Comparison of ENCODE assay signal across 15 cellular contexts in genomic region chr10:75593690-75594556, GRCh38.
DNase-seq lines count a peak whose midpoint lies in the region; ATAC-seq and TF ChIP-seq lines count a peak whose summit lies in the region.
"Had no signal": no experiment of that assay in that cellular context is flagged by ENCODE, and none has a peak within 500 bp of the region (broad histone marks: within the 10 kb centered on the region; RNA-seq: fewer than 3 reads in every experiment).

No MANE protein-coding gene starts in this region.

- no peak overlapping the region for H3K23ac ChIP-seq in neuronal stem cell (ENCODE audit: low read depth, low read length, poor library complexity)

- no peaks in the 10 kb centered on the region for H3K79me1 ChIP-seq in neuronal stem cell (ENCODE audit: low read depth, low read length)

- peaks cover 7 to 10% of the 10 kb centered on the region in 2 donors for H3K4me1 ChIP-seq in neuronal stem cell (ENCODE audit: control insufficient read depth in 2 of 2, insufficient read depth in 1 of 2, low read depth in 1 of 2, low read length in 2 of 2)
- H3K4me1 ChIP-seq: spleen had no signal

- H3K27me3 ChIP-seq in neuronal stem cell (ENCODE audit: control insufficient read depth in 3 of 3, insufficient read depth in 3 of 3, low read depth in 1 of 3, low read length in 3 of 3) = peaks cover 0 to 41% (median 5%) of the 10 kb centered on the region in 3 experiments
- H3K27me3 ChIP-seq: spleen had no signal

- H3K18ac ChIP-seq in neuronal stem cell (ENCODE audit: low read length) = peak overlapping the region; percentile 21

- ATAC-seq in GM19455 (IDR thresholded peaks at IDR 0.05; ENCODE audit: unreplicated experiment) = no peak
- ATAC-seq in HG03571 (IDR thresholded peaks at IDR 0.05; ENCODE audit: unreplicated experiment) = no peak
- ATAC-seq: activated CD4-positive, CD25-positive, alpha-beta regulatory T cell treated with anti-CD3 and anti-CD28 coated beads, Interleukin-2, amount 50 U/mL, for 24 hours had no signal

- H4K8ac ChIP-seq in neuronal stem cell (ENCODE audit: low read depth, low read length) = no peak overlapping the region

- H2AFZ ChIP-seq in neuronal stem cell (ENCODE audit: low read length) = no peak overlapping the region

- no peaks in the 10 kb centered on the region for H3K36me3 ChIP-seq in neuronal stem cell (replicated peaks in 1 of 2; ENCODE audit: control insufficient read depth in 2 of 2, insufficient read depth in 2 of 2, low read length in 2 of 2)
- H3K36me3 ChIP-seq: spleen had no signal

- TF ChIP-seq CTCF in LNCaP clone FGC (IDR thresholded peaks at IDR 0.05; ENCODE audit: control insufficient read depth, extremely low read depth, insufficient read depth) (peak; percentile 34; the same call in 1 of the 2 replicates), fibroblast of pulmonary artery (IDR thresholded peaks at IDR 0.05; ENCODE audit: low read length, missing control alignments) (peak; percentile 5)

- no peak overlapping the region for H3K14ac ChIP-seq in neuronal stem cell (ENCODE audit: low read length)

- H3K4me3 ChIP-seq in LNCaP clone FGC (ENCODE audit: low read depth, low read length) = no peak overlapping the region
- H3K4me3 ChIP-seq in fibroblast of pulmonary artery (replicated peaks; ENCODE audit: low read depth, low read length) = no peak overlapping the region
- H3K4me3 ChIP-seq in neuronal stem cell (ENCODE audit: low read length in 2 of 2) = no peak overlapping the region
- H3K4me3 ChIP-seq: spleen had no signal

- no peak overlapping the region for H2BK120ac ChIP-seq in neuronal stem cell (ENCODE audit: low read depth, low read length)

- H3K4ac ChIP-seq in neuronal stem cell (ENCODE audit: low read length) = no peak overlapping the region

- no peak overlapping the region for H2AK5ac ChIP-seq in neuronal stem cell (ENCODE audit: low read depth, low read length)

- WGBS in neuronal stem cell (ENCODE audit: extremely low coverage in 2 of 2, insufficient read length in 2 of 2, insufficient replicate concordance in 1 of 2), 2 donors = no CpG with 5 or more reads among the region's 14 CpGs

- no peak overlapping the region for H2BK5ac ChIP-seq in neuronal stem cell (ENCODE audit: low read length)

- no peaks in the 10 kb centered on the region for H3K9me3 ChIP-seq in neuronal stem cell (replicated peaks in 1 of 2; ENCODE audit: control insufficient read depth in 2 of 2, insufficient read depth in 1 of 2, low read depth in 1 of 2, low read length in 2 of 2)
- H3K9me3 ChIP-seq: spleen had no signal

- DNase-seq in NCI-H146 (lab: John Stamatoyannopoulos, UW) (peak; percentile 9), NCI-H146 treated with DMSO at 0.1 percent for 48 hours (lab: John Stamatoyannopoulos, UW; ENCODE audit: unreplicated experiment) (no peak), LNCaP clone FGC (ENCODE audit: low read depth) (no peak), fibroblast of pulmonary artery (ENCODE audit: low read depth) (no peak), neuronal stem cell (ENCODE audit: low spot score) (no peak), GDM1 (lab: John Stamatoyannopoulos, UW) (no peak)
- DNase-seq: activated naive CD8-positive, alpha-beta T cell treated with anti-CD3 and anti-CD28 coated beads, Interleukin-2, amount 10 ng/mL, durations not matched to agents 7 days and 5 days; Calu3; hippocampal formation; NCI-H1048; NCI-H2171 treated with DMSO at 0.1 percent for 48 hours; spleen had no signal

- no peak overlapping the region for H3K4me2 ChIP-seq in neuronal stem cell (ENCODE audit: insufficient read depth, low read length, poor library complexity, severe bottlenecking)

- H2BK12ac ChIP-seq in neuronal stem cell (ENCODE audit: low read length) = no peak overlapping the region

- no peak overlapping the region for H4K91ac ChIP-seq in neuronal stem cell (ENCODE audit: low read depth, low read length, poor library complexity)

- no peak overlapping the region for H2BK15ac ChIP-seq in neuronal stem cell (ENCODE audit: low read length)

- no peak overlapping the region for H3K27ac ChIP-seq in neuronal stem cell (replicated peaks; ENCODE audit: low read length)
- H3K27ac ChIP-seq: spleen had no signal

- H3K9ac ChIP-seq in neuronal stem cell (ENCODE audit: low read depth, low read length, poor library complexity) = no peak overlapping the region
